16 cellular contexts compared by ENCODE assay signal in the genomic region with DNA sequence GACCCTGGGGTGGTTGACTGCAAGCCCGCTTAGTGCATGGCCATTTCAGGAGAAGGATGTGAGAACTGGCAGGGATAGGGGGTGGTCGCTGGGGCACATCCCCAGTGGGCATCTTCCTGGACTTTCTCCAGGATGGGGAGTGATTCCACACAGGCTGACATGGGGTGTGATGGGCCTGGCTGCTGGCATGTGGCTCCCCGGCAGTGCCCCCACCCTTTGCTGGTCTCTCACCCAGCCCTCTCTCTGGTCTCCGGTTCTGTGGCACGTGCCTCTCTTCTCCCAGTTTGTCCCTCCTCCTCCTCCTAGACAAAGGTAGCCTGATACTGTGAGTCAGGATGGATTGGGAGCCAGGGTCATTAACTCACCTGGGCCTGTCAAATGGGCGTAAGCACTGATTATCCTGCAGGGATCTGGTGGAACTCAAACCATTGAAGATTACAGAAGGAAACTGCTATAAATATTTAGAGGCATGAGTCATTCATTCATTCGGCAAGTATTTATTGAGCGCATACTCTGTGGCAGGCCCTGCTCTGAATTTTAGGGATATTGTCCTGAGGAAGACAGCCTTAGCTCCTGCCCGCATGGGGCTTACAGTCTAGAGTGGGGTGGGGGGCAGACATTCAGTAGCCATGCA. TPM values are rescaled to one million over a fixed set of nuclear protein-coding genes. Genes with fewer than 3 reads are reported as not detected.
DNase-seq lines count a peak whose midpoint lies in the region; ATAC-seq, FAIRE-seq and TF ChIP-seq lines count a peak whose summit lies in the region.
"Had no signal": no experiment of that assay in that cellular context is flagged by ENCODE, and none has a peak within 500 bp of the region (broad histone marks: within the 10 kb centered on the region; RNA-seq: fewer than 3 reads in every experiment).

No MANE protein-coding gene starts in this region.

- no peak for TF ChIP-seq EP300 in suprapubic skin (IDR thresholded peaks at IDR 0.05)

- H3K27ac ChIP-seq in kidney (ENCODE audit: low read depth in 2 of 2, low read length in 2 of 2) (no peak overlapping the region), suprapubic skin (no peak overlapping the region)

- peak overlapping the region; percentile 7 for H3K4me3 Mint-ChIP-seq in activated naive CD8-positive, alpha-beta T cell
- H3K4me3 Mint-ChIP-seq in activated naive CD8-positive, alpha-beta T cell treated with anti-CD3 and anti-CD28 coated beads, Interleukin-2, amount 50 U/mL, for 24 hours, result no peak overlapping the region
- H3K4me3 Mint-ChIP-seq: activated CD8-positive, alpha-beta T cell treated with anti-CD3 and anti-CD28 coated beads for 36 hours; memory B cell had no signal

- H3K4me1 Mint-ChIP-seq in activated naive CD8-positive, alpha-beta T cell (ENCODE audit: low read depth), result peaks cover 34% of the 10 kb centered on the region
- H3K4me1 Mint-ChIP-seq in activated naive CD8-positive, alpha-beta T cell treated with anti-CD3 and anti-CD28 coated beads, Interleukin-2, amount 50 U/mL, for 24 hours, result peaks cover 33% of the 10 kb centered on the region

- no peaks in the 10 kb centered on the region for H3K9me3 Mint-ChIP-seq in activated naive CD8-positive, alpha-beta T cell (ENCODE audit: low read depth)
- H3K9me3 Mint-ChIP-seq in activated naive CD8-positive, alpha-beta T cell treated with anti-CD3 and anti-CD28 coated beads, Interleukin-2, amount 50 U/mL, for 24 hours, result no peaks in the 10 kb centered on the region
- H3K9me3 Mint-ChIP-seq: activated CD8-positive, alpha-beta T cell treated with anti-CD3 and anti-CD28 coated beads for 36 hours; memory B cell had no signal

- TF ChIP-seq CTCF in kidney (IDR thresholded peaks at IDR 0.05; ENCODE audit: borderline replicate concordance, extremely low read depth, insufficient read depth) (no peak), suprapubic skin (IDR thresholded peaks at IDR 0.05) (no peak)

- no peaks in the 10 kb centered on the region for H3K36me3 Mint-ChIP-seq in activated naive CD8-positive, alpha-beta T cell
- H3K36me3 Mint-ChIP-seq in activated naive CD8-positive, alpha-beta T cell treated with anti-CD3 and anti-CD28 coated beads, Interleukin-2, amount 50 U/mL, for 24 hours (ENCODE audit: low read depth), result no peaks in the 10 kb centered on the region
- H3K36me3 Mint-ChIP-seq: memory B cell had no signal

- no peak overlapping the region for H3K27ac Mint-ChIP-seq in activated naive CD8-positive, alpha-beta T cell
- H3K27ac Mint-ChIP-seq in activated naive CD8-positive, alpha-beta T cell treated with anti-CD3 and anti-CD28 coated beads, Interleukin-2, amount 50 U/mL, for 24 hours, result no peak overlapping the region
- H3K27ac Mint-ChIP-seq: activated CD8-positive, alpha-beta T cell treated with anti-CD3 and anti-CD28 coated beads for 36 hours; memory B cell had no signal

- H3K36me3 ChIP-seq in kidney (ENCODE audit: control insufficient read depth in 1 of 2, insufficient read depth in 2 of 2, low read length in 2 of 2) (no peaks in the 10 kb centered on the region), suprapubic skin (no peaks in the 10 kb centered on the region)

- 84% methylated on average over 9 of the region's 9 CpGs for WGBS in suprapubic skin

- FAIRE-seq in kidney (lab: Jason Lieb, UNC) (no peak), RCC 7860 (lab: Jason Lieb, UNC) (no peak)

- H3K4me3 ChIP-seq in kidney (ENCODE audit: low read length in 2 of 2), result no peak overlapping the region
- H3K4me3 ChIP-seq in suprapubic skin, result no peak overlapping the region

- H3K4me1 ChIP-seq in kidney (ENCODE audit: control insufficient read depth in 1 of 2, insufficient read depth in 1 of 2, low read depth in 1 of 2, low read length in 2 of 2), result peaks cover 15 to 19% of the 10 kb centered on the region in 2 donors
- H3K4me1 ChIP-seq in suprapubic skin, result peaks cover 35% of the 10 kb centered on the region

- no peak for TF ChIP-seq POLR2A in suprapubic skin (IDR thresholded peaks at IDR 0.05)

- no peaks in the 10 kb centered on the region for H3K9me3 ChIP-seq in kidney (ENCODE audit: control insufficient read depth in 1 of 2, low read length in 2 of 2)
- H3K9me3 ChIP-seq in suprapubic skin, result no peaks in the 10 kb centered on the region

- intact Hi-C loops in kidney (cut with DNase I), result no loop called here

- no peaks in the 10 kb centered on the region for H3K27me3 Mint-ChIP-seq in activated naive CD8-positive, alpha-beta T cell
- H3K27me3 Mint-ChIP-seq in activated naive CD8-positive, alpha-beta T cell treated with anti-CD3 and anti-CD28 coated beads, Interleukin-2, amount 50 U/mL, for 24 hours, result no peaks in the 10 kb centered on the region
- H3K27me3 Mint-ChIP-seq: activated CD8-positive, alpha-beta T cell treated with anti-CD3 and anti-CD28 coated beads for 36 hours had no signal

- DNase-seq in activated naive CD8-positive, alpha-beta T cell treated with anti-CD3 and anti-CD28 coated beads, Interleukin-2, amount 50 U/mL, for 24 hours, result no peak
- DNase-seq in amniotic epithelial cell (ENCODE audit: low read depth), result peak; percentile 70
- peak; percentile 54 for DNase-seq in kidney
- peak; percentile 46 to 57 for DNase-seq in suprapubic skin (ENCODE audit: low spot score in 2 of 2)
- no peak for DNase-seq in RCC 7860 (ENCODE audit: low spot score)
- no peak for DNase-seq in stimulated activated CD4-positive, alpha-beta T cell treated with anti-CD3 and anti-CD28 coated beads, Interleukin-4, amount 100 ng/mL, for 24 hours
- DNase-seq: activated naive CD4-positive, alpha-beta T cell treated with Interleukin-2 at 50 U/mL for 16 hours; NCI-H146; NCI-H524 treated with DMSO at 0.1 percent for 48 hours; T-helper 9 cell had no signal

- ATAC-seq in activated naive CD8-positive, alpha-beta T cell treated with anti-CD3 and anti-CD28 coated beads, Interleukin-2, amount 50 U/mL, for 24 hours, result no peak
- no peak for ATAC-seq in GM19463 (IDR thresholded peaks at IDR 0.05; ENCODE audit: unreplicated experiment)
- ATAC-seq: activated CD8-positive, alpha-beta T cell treated with anti-CD3 and anti-CD28 coated beads for 36 hours had no signal

- no peaks in the 10 kb centered on the region for H3K27me3 ChIP-seq in suprapubic skin

- H3K9ac ChIP-seq in kidney (ENCODE audit: low read length in 2 of 2), result no peak overlapping the region

RNA-seq across cellular contexts. Expression of a gene that starts 23.6 kb away (rescaled TPM):
- total RNA-seq in kidney (1.8 TPM), suprapubic skin (not detected)
- polyA plus RNA-seq in kidney (ENCODE audit: insufficient read depth, low read depth, low replicate concordance), result not detected
- total RNA-seq: activated CD8-positive, alpha-beta T cell treated with anti-CD3 and anti-CD28 coated beads for 36 hours; osteocyte; urinary bladder had no signal

RNA-seq across cellular contexts. Expression of a gene that starts 46.5 kb away (rescaled TPM):
- total RNA-seq in kidney (54.7 TPM), suprapubic skin (100 to 1,000 TPM in 2 of 4 donors, 10 to 100 TPM in 2; 65.9 to 288 (median 114) TPM)
- 405 TPM for polyA plus RNA-seq in kidney (ENCODE audit: insufficient read depth, low read depth, low replicate concordance)

Comparison
In these comparisons a context has a peak if more than half of its experiments do, and no peak if none do; other contexts are left out.
1. DNase-seq: peak in amniotic epithelial cell (single experiment), kidney (single experiment) and suprapubic skin (2 of 2); none in activated naive CD8-positive, alpha-beta T cell treated with anti-CD3 and anti-CD28 coated beads, Interleukin-2, amount 50 U/mL, for 24 hours (single experiment), RCC 7860 (single experiment) and stimulated activated CD4-positive, alpha-beta T cell treated with anti-CD3 and anti-CD28 coated beads, Interleukin-4, amount 100 ng/mL, for 24 hours (single experiment).